25 cellular contexts compared by ENCODE assay signal in the genomic region with DNA sequence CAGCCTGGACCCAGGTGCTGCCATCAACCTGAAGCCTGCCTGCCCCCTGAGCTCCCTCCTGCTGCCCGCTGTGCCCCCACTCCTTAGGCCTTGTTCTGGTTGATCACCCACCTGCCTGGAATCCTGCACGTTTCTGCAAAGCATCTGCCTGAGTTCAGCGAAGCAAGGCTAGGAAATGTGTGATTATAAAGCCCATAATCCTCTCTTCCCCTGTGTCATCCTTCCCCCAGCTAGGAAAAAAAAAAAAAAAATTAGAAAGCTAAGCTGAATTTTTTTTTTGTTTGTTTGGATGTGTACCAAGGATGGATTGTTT.
A peak's percentile ranks its signal among the peaks of the same experiment; 100 is the strongest.
DNase-seq lines count a peak whose midpoint lies in the region; ATAC-seq, FAIRE-seq and TF ChIP-seq lines count a peak whose summit lies in the region.
"Had no signal": no experiment of that assay in that cellular context is flagged by ENCODE, and none has a peak within 500 bp of the region (broad histone marks: within the 10 kb centered on the region; RNA-seq: fewer than 3 reads in every experiment).

No MANE protein-coding gene starts in this region.

- no peak overlapping the region for H4K91ac ChIP-seq in H1 (replicated peaks; ENCODE audit: insufficient read length, low read length)

- TF ChIP-seq CTCF in H1 (IDR thresholded peaks at IDR 0.05; ENCODE audit: control extremely low read depth in 1 of 3, insufficient read depth in 1 of 3, low read depth in 1 of 3, low read length in 3 of 3), result no peak
- no peak for TF ChIP-seq CTCF in right lobe of liver (IDR thresholded peaks at IDR 0.05)
- no peak for TF ChIP-seq CTCF in transverse colon (IDR thresholded peaks at IDR 0.05)
- no peak for TF ChIP-seq CTCF in uterus (IDR thresholded peaks at IDR 0.05)
- TF ChIP-seq CTCF in natural killer cell (IDR thresholded peaks at IDR 0.05), result no peak

- no peak overlapping the region for H3K27ac ChIP-seq in H1 (ENCODE audit: low read depth, low read length)
- H3K27ac ChIP-seq in right lobe of liver, result peak overlapping the region; percentile 53 to 94 (median 69)
- peak overlapping the region; percentile 46 to 84 (median 81) for H3K27ac ChIP-seq in transverse colon
- H3K27ac ChIP-seq in uterus, result no peak overlapping the region
- H3K27ac ChIP-seq: adrenal gland, brain microvascular endothelial cell, epithelial cell of prostate, KMS-11, neutrophil, tibial nerve had no signal

- H3K9me3 ChIP-seq in H1 (ENCODE audit: insufficient read depth in 2 of 2, low read depth in 1 of 2, low read length in 1 of 2), result no peaks in the 10 kb centered on the region
- H3K9me3 ChIP-seq in right lobe of liver, result no peaks in the 10 kb centered on the region
- no peaks in the 10 kb centered on the region for H3K9me3 ChIP-seq in transverse colon
- no peaks in the 10 kb centered on the region for H3K9me3 ChIP-seq in uterus
- H3K9me3 ChIP-seq: adrenal gland, neutrophil, tibial nerve had no signal

- H3K27me3 Mint-ChIP-seq in natural killer cell (ENCODE audit: low read depth in 2 of 2), result no peaks in the 10 kb centered on the region
- H3K27me3 Mint-ChIP-seq in stimulated activated memory B cell treated with anti-CD40 and anti-IgM and Interleukin-4, amounts not matched to agents 10 μg/mL and 1 μg/mL and 100 μg/mL, for 72 hours, result no peaks in the 10 kb centered on the region
- H3K27me3 Mint-ChIP-seq: activated CD4-positive, alpha-beta T cell treated with anti-CD3 and anti-CD28 coated beads, Interleukin-2, amount 10 ng/mL, durations not matched to agents 7 days and 5 days; CD4-positive, CD25-positive, alpha-beta regulatory T cell had no signal

- no peaks in the 10 kb centered on the region for H3K36me3 ChIP-seq in H1 (ENCODE audit: control insufficient read depth in 2 of 4, insufficient read depth in 4 of 4, low read length in 3 of 4)
- H3K36me3 ChIP-seq in right lobe of liver, result no peaks in the 10 kb centered on the region
- H3K36me3 ChIP-seq in transverse colon, result no peaks in the 10 kb centered on the region
- no peaks in the 10 kb centered on the region for H3K36me3 ChIP-seq in uterus
- H3K36me3 ChIP-seq: adrenal gland, brain microvascular endothelial cell, neutrophil, tibial nerve had no signal

- in situ Hi-C loops in transverse colon (cut with MboI; ENCODE audit: low pct_ligation_motif_present in 1 of 4, low pct_unique_long_range_greater_than_20kb in 1 of 4, low sequenced_read_pairs in 3 of 4), result no loop called here

- H2BK5ac ChIP-seq in H1 (ENCODE audit: low read depth, low read length), result no peak overlapping the region

- intact Hi-C loops in right lobe of liver (cut with DNase I), result no loop called here
- intact Hi-C loops in transverse colon (cut with DNase I; ENCODE audit: low total_unique reads), result no loop called here
- intact Hi-C loops in uterus (cut with DNase I; ENCODE audit: low total_unique reads), result no loop called here
- intact Hi-C loops in natural killer cell (cut with micrococcal nuclease), result no loop called here

- TF ChIP-seq POLR2A in H1 (IDR thresholded peaks at IDR 0.05; ENCODE audit: control extremely low read depth in 1 of 2, low read depth in 2 of 2, low read length in 2 of 2) (no peak), right lobe of liver (IDR thresholded peaks at IDR 0.05) (no peak), transverse colon (IDR thresholded peaks at IDR 0.05) (no peak), uterus (IDR thresholded peaks at IDR 0.05) (no peak)

- DNase-seq in NCI-H2029 (lab: John Stamatoyannopoulos, UW) (peak; percentile 66), H1 (ENCODE audit: low read depth in 1 of 2, low spot score in 2 of 2) (no peak), right lobe of liver (no peak), transverse colon (no peak), uterus (no peak), natural killer cell (no peak)
- DNase-seq: activated CD4-positive, alpha-beta T cell treated with anti-CD3 and anti-CD28 coated beads, Interleukin-2, amount 10 ng/mL, durations not matched to agents 7 days and 5 days; activated naive CD4-positive, alpha-beta T cell treated with anti-CD3 and anti-CD28 coated beads for 36 hours; activated T-cell treated with anti-CD3 and anti-CD28 coated beads, Interleukin-2, amount 50 U/mL, for 48 hours; adrenal gland; brain microvascular endothelial cell; CD4-positive, CD25-positive, alpha-beta regulatory T cell; mammary epithelial cell; MM.1S; SW 1271; T1000 had no signal

- ATAC-seq in right lobe of liver (no peak), natural killer cell (no peak)
- no peak for ATAC-seq in stimulated activated memory B cell treated with anti-CD40 and anti-IgM and Interleukin-4, amounts not matched to agents 10 μg/mL and 1 μg/mL and 100 μg/mL, for 72 hours
- ATAC-seq: Panc1 had no signal

- no peaks in the 10 kb centered on the region for H3K4me1 Mint-ChIP-seq in natural killer cell
- H3K4me1 Mint-ChIP-seq in stimulated activated memory B cell treated with anti-CD40 and anti-IgM and Interleukin-4, amounts not matched to agents 10 μg/mL and 1 μg/mL and 100 μg/mL, for 72 hours, result no peaks in the 10 kb centered on the region
- H3K4me1 Mint-ChIP-seq: activated CD4-positive, alpha-beta T cell treated with anti-CD3 and anti-CD28 coated beads, Interleukin-2, amount 10 ng/mL, durations not matched to agents 7 days and 5 days; CD4-positive, CD25-positive, alpha-beta regulatory T cell had no signal

- peak overlapping the region; percentile 62; the same call in 1 of the 2 replicates for H2BK12ac ChIP-seq in H1 (ENCODE audit: low read depth, low read length)

- H2AK5ac ChIP-seq in H1 (ENCODE audit: low read depth, low read length), result no peak overlapping the region

- no peak for FAIRE-seq in H1 (lab: Jason Lieb, UNC)
- FAIRE-seq: GM12891, keratinocyte had no signal

- H3K36me3 Mint-ChIP-seq in natural killer cell, result no peaks in the 10 kb centered on the region
- no peaks in the 10 kb centered on the region for H3K36me3 Mint-ChIP-seq in stimulated activated memory B cell treated with anti-CD40 and anti-IgM and Interleukin-4, amounts not matched to agents 10 μg/mL and 1 μg/mL and 100 μg/mL, for 72 hours
- H3K36me3 Mint-ChIP-seq: CD4-positive, CD25-positive, alpha-beta regulatory T cell; WTC11 had no signal

- no peaks in the 10 kb centered on the region for H3K23me2 ChIP-seq in H1 (ENCODE audit: low read depth, low read length)

- 80% methylated on average over 3 of the region's 3 CpGs; no CpG with 5 or more reads in 1 of the 2 experiments for WGBS in H1 (ENCODE audit: extremely low coverage in 1 of 2, insufficient coverage in 1 of 2, insufficient read length in 1 of 2, insufficient replicate concordance in 2 of 2, low coverage in 1 of 2, low lambda C conversion rate in 2 of 2, missing lambda C conversion rate in 1 of 2), 2 experiments
- WGBS in right lobe of liver (ENCODE audit: insufficient coverage, low coverage, low lambda C conversion rate, missing lambda C conversion rate), result 13% methylated on average over 2 of the region's 3 CpGs
- 33 to 45% methylated on average over 2 to 3 of the region's 3 CpGs for WGBS in transverse colon (ENCODE audit: low coverage in 1 of 2), 2 donors

- no peak overlapping the region for H3K4me2 ChIP-seq in H1 (ENCODE audit: insufficient read depth in 1 of 2, low read depth in 2 of 2, low read length in 2 of 2)
- H3K4me2 ChIP-seq: KMS-11 had no signal

- no peak overlapping the region for H3K4ac ChIP-seq in H1 (replicated peaks; ENCODE audit: insufficient read length, low read depth, low read length)

- no peak overlapping the region for H2BK20ac ChIP-seq in H1 (ENCODE audit: low read length)

- no peak overlapping the region for H3K14ac ChIP-seq in H1 (ENCODE audit: insufficient read length)

- POLR2A ChIA-PET in H1 (lab: Charles Lee; ENCODE audit: partially characterized antibody), result no interaction called here

- peaks cover 1 to 6% (median 5%) of the 10 kb centered on the region in 4 experiments; a peak in 4 of 7 replicates for H3K4me1 ChIP-seq in H1 (replicated peaks in 1 of 4; ENCODE audit: control insufficient read depth in 3 of 4, insufficient read depth in 4 of 4, low read length in 3 of 4)
- peaks cover 0 to 42% (median 18%) of the 10 kb centered on the region in 4 donors for H3K4me1 ChIP-seq in right lobe of liver
- peaks cover 0 to 25% (median 10%) of the 10 kb centered on the region in 4 donors for H3K4me1 ChIP-seq in transverse colon
- H3K4me1 ChIP-seq in uterus, result no peaks in the 10 kb centered on the region
- H3K4me1 ChIP-seq: adrenal gland, tibial nerve had no signal

- TF ChIP-seq EP300 in H1 (IDR thresholded peaks at IDR 0.05; ENCODE audit: borderline replicate concordance in 1 of 2, low read depth in 2 of 2, low read length in 2 of 2) (no peak), transverse colon (IDR thresholded peaks at IDR 0.05; ENCODE audit: low read depth) (no peak)

- no peak overlapping the region for H3K23ac ChIP-seq in H1 (ENCODE audit: insufficient read length)

- H2BK15ac ChIP-seq in H1 (ENCODE audit: low read length), result no peak overlapping the region

- H4K8ac ChIP-seq in H1 (ENCODE audit: extremely low read depth, insufficient read depth, low read length), result no peak overlapping the region

- H3K4me3 ChIP-seq in H1 (ENCODE audit: extremely low read depth in 1 of 4, insufficient read depth in 2 of 4, low read depth in 3 of 4, low read length in 4 of 4) (no peak overlapping the region), right lobe of liver (peak overlapping the region in 1 of 3 donors; percentile 25), transverse colon (no peak overlapping the region), uterus (no peak overlapping the region)
- H3K4me3 ChIP-seq: adrenal gland, tibial nerve had no signal

- H3K27ac Mint-ChIP-seq in natural killer cell, result no peak overlapping the region
- no peak overlapping the region for H3K27ac Mint-ChIP-seq in stimulated activated memory B cell treated with anti-CD40 and anti-IgM and Interleukin-4, amounts not matched to agents 10 μg/mL and 1 μg/mL and 100 μg/mL, for 72 hours
- H3K27ac Mint-ChIP-seq: activated CD4-positive, alpha-beta T cell treated with anti-CD3 and anti-CD28 coated beads, Interleukin-2, amount 10 ng/mL, durations not matched to agents 7 days and 5 days; activated naive CD4-positive, alpha-beta T cell treated with anti-CD3 and anti-CD28 coated beads for 36 hours; CD4-positive, CD25-positive, alpha-beta regulatory T cell; WTC11 had no signal

- no peak overlapping the region for H3K4me3 Mint-ChIP-seq in natural killer cell
- H3K4me3 Mint-ChIP-seq in stimulated activated memory B cell treated with anti-CD40 and anti-IgM and Interleukin-4, amounts not matched to agents 10 μg/mL and 1 μg/mL and 100 μg/mL, for 72 hours, result no peak overlapping the region
- H3K4me3 Mint-ChIP-seq: activated CD4-positive, alpha-beta T cell treated with anti-CD3 and anti-CD28 coated beads, Interleukin-2, amount 10 ng/mL, durations not matched to agents 7 days and 5 days; activated naive CD4-positive, alpha-beta T cell treated with anti-CD3 and anti-CD28 coated beads for 36 hours; CD4-positive, CD25-positive, alpha-beta regulatory T cell; WTC11 had no signal

- H3K18ac ChIP-seq in H1 (ENCODE audit: extremely low read depth, low read length), result no peak overlapping the region

- no peak overlapping the region for H2AFZ ChIP-seq in H1 (ENCODE audit: low read length)

- H3K56ac ChIP-seq in H1 (replicated peaks; ENCODE audit: insufficient read length, low read depth, low read length), result no peak overlapping the region

- CTCF ChIA-PET in H1 (lab: Charles Lee; ENCODE audit: partially characterized antibody), result interaction anchor here (0.9 to 3.7 kb wide), 9 partner anchors 8 to 194 kb away, joined by 3 to 19 read pairs (median 5); no protein-coding TSS in a partner anchor

- peaks cover 0 to 4% (median 0%) of the 10 kb centered on the region in 4 experiments; a peak in 1 of 7 replicates for H3K27me3 ChIP-seq in H1 (replicated peaks in 1 of 4; ENCODE audit: control insufficient read depth in 3 of 4, extremely low read depth in 1 of 4, insufficient read depth in 3 of 4, low read length in 3 of 4)
- H3K27me3 ChIP-seq in right lobe of liver, result no peaks in the 10 kb centered on the region
- H3K27me3 ChIP-seq in transverse colon, result no peaks in the 10 kb centered on the region
- H3K27me3 ChIP-seq in uterus, result no peaks in the 10 kb centered on the region
- H3K27me3 ChIP-seq: brain microvascular endothelial cell had no signal

- H2BK120ac ChIP-seq in H1 (replicated peaks; ENCODE audit: low read depth, low read length), result no peak overlapping the region

- H4K20me1 ChIP-seq in H1 (replicated peaks in 1 of 2; ENCODE audit: control insufficient read depth in 1 of 2, insufficient read depth in 2 of 2, low read length in 2 of 2), result peaks cover 0 to 1% of the 10 kb centered on the region in 2 experiments

- no peaks in the 10 kb centered on the region for H3K79me1 ChIP-seq in H1 (ENCODE audit: low read depth, low read length)

- H3K9me3 Mint-ChIP-seq in natural killer cell, result peaks cover 0 to 4% of the 10 kb centered on the region in 2 donors
- H3K9me3 Mint-ChIP-seq in stimulated activated memory B cell treated with anti-CD40 and anti-IgM and Interleukin-4, amounts not matched to agents 10 μg/mL and 1 μg/mL and 100 μg/mL, for 72 hours, result peaks cover 5% of the 10 kb centered on the region
- H3K9me3 Mint-ChIP-seq: activated CD4-positive, alpha-beta T cell treated with anti-CD3 and anti-CD28 coated beads, Interleukin-2, amount 10 ng/mL, durations not matched to agents 7 days and 5 days; WTC11 had no signal

- H4K5ac ChIP-seq in H1 (ENCODE audit: insufficient read length, low read depth, low read length), result no peak overlapping the region

- H3K9ac ChIP-seq in H1 (replicated peaks in 1 of 4; ENCODE audit: extremely low read depth in 1 of 4, low read depth in 3 of 4, low read length in 3 of 4), result no peak overlapping the region
- H3K9ac ChIP-seq: KMS-11 had no signal

- no peak for TF ChIP-seq RAD21 in H1 (IDR thresholded peaks at IDR 0.05 in 1 of 2, conservative IDR thresholded peaks at IDR 0.05 in 1 of 2; ENCODE audit: low read depth in 2 of 2, low read length in 2 of 2)

- H3K79me2 ChIP-seq in H1 (ENCODE audit: control insufficient read depth in 1 of 2, insufficient read depth in 2 of 2, low read length in 2 of 2), result no peaks in the 10 kb centered on the region

Comparison
In these comparisons a context has a peak if more than half of its experiments do, and no peak if none do; other contexts are left out.
1. H3K27ac ChIP-seq: peak in right lobe of liver (3 of 3) and transverse colon (4 of 4); none in H1 (single experiment) and uterus (0 of 2).